32 cellular contexts compared by ENCODE assay signal in the genomic region with DNA sequence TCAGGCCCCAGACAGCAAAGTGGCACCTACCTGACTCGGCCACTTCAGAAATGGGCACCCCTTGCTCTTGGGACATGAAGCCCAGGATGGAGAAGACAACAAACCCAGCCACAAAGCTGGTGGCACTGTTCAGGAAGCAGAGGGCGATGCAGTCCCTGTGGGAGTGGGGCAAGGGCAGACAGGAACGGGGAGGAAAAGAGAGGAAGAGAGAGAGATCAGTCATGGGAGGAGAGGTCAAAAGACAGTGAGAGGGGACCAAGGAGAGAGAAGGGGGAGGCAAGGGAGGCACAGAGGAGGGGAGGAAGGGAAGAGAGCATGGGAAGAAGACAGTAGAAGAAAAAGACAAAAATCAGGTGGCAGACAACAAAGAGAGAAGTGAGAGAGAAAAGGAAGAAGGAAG. TPM values are rescaled to one million over a fixed set of nuclear protein-coding genes. Genes with fewer than 3 reads are reported as not detected.
"Had no signal": no experiment of that assay in that cellular context is flagged by ENCODE, and none has a peak within 500 bp of the region (broad histone marks: within the 10 kb centered on the region; RNA-seq: fewer than 3 reads in every experiment).

No MANE protein-coding gene starts in this region.

- DNase-seq: activated CD4-positive, alpha-beta T cell treated with anti-CD3 and anti-CD28 coated beads, Interleukin-2, amount 10 ng/mL, durations not matched to agents 24 days and 14 days; activated CD4-positive, alpha-beta T cell treated with anti-CD3 and anti-CD28 coated beads, Interleukin-2, amount 50 U/mL, for 4 hours; activated CD8-positive, alpha-beta T cell treated with anti-CD3 and anti-CD28 coated beads for 36 hours; activated effector memory CD4-positive, alpha-beta T cell treated with anti-CD3 and anti-CD28 coated beads, Interleukin-2, amount 50 U/mL, for 16 hours; activated naive CD4-positive, alpha-beta T cell treated with Interleukin-2 at 50 U/mL for 16 hours; activated naive CD8-positive, alpha-beta T cell treated with anti-CD3 and anti-CD28 coated beads, Interleukin-2, amount 50 U/mL, for 24 hours; activated T-cell treated with anti-CD3 and anti-CD28 coated beads, Interleukin-2, amount 50 U/mL, for 1 hour; activated T-cell treated with anti-CD3 and anti-CD28 coated beads, Interleukin-2, amount 50 U/mL, for 72 hours; anterior cingulate cortex; central memory CD4-positive, alpha-beta T cell; Karpas-422; KBM-7; NCI-H1105; NCI-H1436; NCI-H1694; NCI-H1930; NCI-H2081 treated with DMSO at 0.1 percent for 48 hours; NCI-H226; NCI-H524 treated with DMSO at 0.1 percent for 48 hours; SHP77 treated with DMSO at 0.1 percent for 48 hours; SK-N-SH had no signal

- H3K4me3 Mint-ChIP-seq: activated CD4-positive, alpha-beta T cell treated with anti-CD3 and anti-CD28 coated beads, Interleukin-2, amount 10 ng/mL, durations not matched to agents 24 days and 14 days; activated CD8-positive, alpha-beta T cell treated with anti-CD3 and anti-CD28 coated beads for 36 hours; activated naive CD8-positive, alpha-beta T cell; activated naive CD8-positive, alpha-beta T cell treated with anti-CD3 and anti-CD28 coated beads, Interleukin-2, amount 50 U/mL, for 24 hours; activated T-cell treated with anti-CD3 and anti-CD28 coated beads, Interleukin-2, amount 50 U/mL, for 72 hours; activated T-helper 17 cell treated with anti-CD3 and anti-CD28 coated beads, Interleukin-2, amount 50 U/mL, for 72 hours; brain; T-helper 1 cell treated with Interleukin-12 subunit alpha and Interleukin-12 subunit beta and Interleukin-4 antibody, amounts not matched to agents 30 μg/mL and 1 μg/mL, for 36 hours; T-helper 2 cell treated with Interferon-gamma antibody and Interleukin-4, amounts not matched to agents 5 μg/mL and 100 μg/mL, for 36 hours had no signal

- H3K27ac ChIP-seq: SJSA1 had no signal

- H3K4me1 Mint-ChIP-seq: activated CD4-positive, alpha-beta T cell treated with anti-CD3 and anti-CD28 coated beads, Interleukin-2, amount 10 ng/mL, durations not matched to agents 24 days and 14 days; activated naive CD8-positive, alpha-beta T cell treated with anti-CD3 and anti-CD28 coated beads, Interleukin-2, amount 50 U/mL, for 24 hours; activated T-helper 17 cell treated with anti-CD3 and anti-CD28 coated beads, Interleukin-2, amount 50 U/mL, for 72 hours had no signal

- H3K27ac Mint-ChIP-seq: activated CD4-positive, alpha-beta T cell treated with anti-CD3 and anti-CD28 coated beads, Interleukin-2, amount 10 ng/mL, durations not matched to agents 24 days and 14 days; activated CD8-positive, alpha-beta T cell treated with anti-CD3 and anti-CD28 coated beads for 36 hours; activated naive CD8-positive, alpha-beta T cell; activated naive CD8-positive, alpha-beta T cell treated with anti-CD3 and anti-CD28 coated beads, Interleukin-2, amount 50 U/mL, for 24 hours; activated T-cell treated with anti-CD3 and anti-CD28 coated beads, Interleukin-2, amount 50 U/mL, for 72 hours; activated T-helper 17 cell treated with anti-CD3 and anti-CD28 coated beads, Interleukin-2, amount 50 U/mL, for 72 hours; brain; T-helper 1 cell treated with Interleukin-12 subunit alpha and Interleukin-12 subunit beta and Interleukin-4 antibody, amounts not matched to agents 30 μg/mL and 1 μg/mL, for 36 hours; T-helper 2 cell treated with Interferon-gamma antibody and Interleukin-4, amounts not matched to agents 5 μg/mL and 100 μg/mL, for 36 hours had no signal

- ATAC-seq: activated CD8-positive, alpha-beta T cell treated with anti-CD3 and anti-CD28 coated beads for 36 hours; activated naive CD8-positive, alpha-beta T cell treated with anti-CD3 and anti-CD28 coated beads, Interleukin-2, amount 50 U/mL, for 24 hours; activated T-cell treated with anti-CD3 and anti-CD28 coated beads, Interleukin-2, amount 50 U/mL, for 72 hours; activated T-helper 17 cell treated with anti-CD3 and anti-CD28 coated beads, Interleukin-2, amount 50 U/mL, for 72 hours; Panc1 had no signal

- H3K9me3 Mint-ChIP-seq: activated CD4-positive, alpha-beta T cell treated with anti-CD3 and anti-CD28 coated beads, Interleukin-2, amount 10 ng/mL, durations not matched to agents 24 days and 14 days; activated CD8-positive, alpha-beta T cell treated with anti-CD3 and anti-CD28 coated beads for 36 hours; activated naive CD8-positive, alpha-beta T cell treated with anti-CD3 and anti-CD28 coated beads, Interleukin-2, amount 50 U/mL, for 24 hours; T-helper 1 cell treated with Interleukin-12 subunit alpha and Interleukin-12 subunit beta and Interleukin-4 antibody, amounts not matched to agents 30 μg/mL and 1 μg/mL, for 36 hours; T-helper 2 cell treated with Interferon-gamma antibody and Interleukin-4, amounts not matched to agents 5 μg/mL and 100 μg/mL, for 36 hours had no signal

- H3K36me3 Mint-ChIP-seq: activated naive CD8-positive, alpha-beta T cell; brain had no signal

RNA-seq across cellular contexts. Expression of gene SLC6A12, which starts 16.6 kb away (rescaled TPM):
- total RNA-seq: activated CD4-positive, alpha-beta T cell treated with anti-CD3 and anti-CD28 coated beads, Interleukin-2, amount 10 ng/mL, durations not matched to agents 24 days and 14 days; activated CD8-positive, alpha-beta T cell treated with anti-CD3 and anti-CD28 coated beads for 36 hours; activated T-helper 17 cell treated with anti-CD3 and anti-CD28 coated beads, Interleukin-2, amount 50 U/mL, for 72 hours; bronchial epithelial cell; MCF 10A; NCI-H460; RPMI7951; SJSA1 had no signal
